In the genomic region with DNA sequence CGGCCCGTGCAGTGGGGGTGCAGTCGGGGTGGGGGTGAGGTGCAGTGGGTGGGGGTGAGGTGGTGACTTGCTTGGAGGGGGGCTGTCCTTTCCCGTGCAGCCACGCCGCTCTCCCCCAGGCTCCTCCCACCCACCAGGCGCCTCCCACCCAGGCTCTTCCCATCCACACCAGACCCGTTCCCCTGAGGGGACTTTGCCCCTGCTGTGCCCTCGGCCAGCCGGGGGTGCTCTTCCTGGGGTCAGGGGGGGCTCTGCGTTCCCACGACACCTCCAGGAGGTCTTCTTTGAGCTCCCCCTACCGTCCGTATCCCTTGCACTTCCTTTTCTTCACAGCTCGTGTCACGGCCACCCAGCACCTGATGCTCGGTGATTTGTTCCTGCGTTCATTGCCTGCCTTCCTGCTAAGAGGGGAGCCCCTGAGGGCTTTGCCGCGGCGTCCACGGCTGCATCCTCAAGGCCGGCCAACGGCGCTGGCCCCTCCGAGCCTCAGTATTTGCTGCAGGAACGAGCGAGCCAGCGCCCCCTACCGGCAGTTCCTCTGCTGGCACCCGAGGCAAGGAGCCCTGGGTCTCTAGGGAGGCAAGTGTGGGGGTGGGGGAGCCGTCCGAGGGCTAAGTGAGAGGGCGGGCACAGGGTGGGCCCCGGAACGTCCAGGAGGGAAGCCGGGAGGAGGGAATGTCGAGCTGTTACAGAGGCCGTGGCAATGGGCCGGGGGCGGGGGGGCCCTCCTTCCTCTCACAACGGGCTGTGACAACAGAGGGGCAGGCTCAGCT, we compare ENCODE assay signal across 7 cellular contexts. TPM values are rescaled to one million over a fixed set of nuclear protein-coding genes. Genes with fewer than 3 reads are reported as not detected.
DNase-seq lines count a peak whose midpoint lies in the region; ATAC-seq and TF ChIP-seq lines count a peak whose summit lies in the region.

No MANE protein-coding gene starts in this region.

- peaks cover 34% of the 10 kb centered on the region for H3K27me3 ChIP-seq in kidney epithelial cell (ENCODE audit: control insufficient read depth, insufficient read depth, low read length)

- H3K4me3 ChIP-seq in kidney epithelial cell (ENCODE audit: low read depth, low read length), result peak overlapping the region; percentile 30

- H3K36me3 ChIP-seq in kidney epithelial cell (ENCODE audit: control insufficient read depth, insufficient read depth, low read length), result no peaks in the 10 kb centered on the region

- DNase-seq in NCI-H146 treated with DMSO at 0.1 percent for 48 hours (lab: John Stamatoyannopoulos, UW; ENCODE audit: unreplicated experiment), result peak; percentile 8
- DNase-seq in central memory CD4-positive, alpha-beta T cell, result peak; percentile 52
- peak; percentile 19 for DNase-seq in kidney epithelial cell (ENCODE audit: low read depth)
- DNase-seq in stimulated activated CD4-positive, alpha-beta T cell treated with anti-CD3 and anti-CD28 coated beads, Interleukin-15, amount 100 ng/mL, for 48 hours (ENCODE audit: low read depth in 2 of 2), result peak; percentile 58 to 79
- DNase-seq in mesenteric fat pad (ENCODE audit: low spot score), result no peak

- peak; percentile 68 to 75 for ATAC-seq in activated CD4-positive, CD25-positive, alpha-beta regulatory T cell treated with anti-CD3 and anti-CD28 coated beads, Interleukin-2, amount 50 U/mL, for 24 hours

- peak; percentile 95 for TF ChIP-seq CTCF in GM12874 (IDR thresholded peaks at IDR 0.05; ENCODE audit: insufficient read depth, low read depth, low read length)
- peak; percentile 93 for TF ChIP-seq CTCF in kidney epithelial cell (IDR thresholded peaks at IDR 0.05; ENCODE audit: insufficient read depth, low read length, poor library complexity, severe bottlenecking)

RNA-seq across cellular contexts. Expression of a gene that starts 11.8 kb away (rescaled TPM):
- total RNA-seq in kidney epithelial cell (9.2 and 9.3 TPM in 2 replicates), mesenteric fat pad (1.6 TPM)

RNA-seq across cellular contexts. Expression of a gene that starts 42.7 kb away (rescaled TPM):
- total RNA-seq in kidney epithelial cell (not detected in 2 replicates), mesenteric fat pad (not detected)

RNA-seq across cellular contexts. Expression of a gene that starts 45.4 kb away (rescaled TPM):
- 26.7 and 26.8 TPM in 2 replicates for total RNA-seq in kidney epithelial cell
- 44.9 TPM for total RNA-seq in mesenteric fat pad
